Comparison of ENCODE assay signal across 1 cellular context in genomic region chr11:119067371-119068222, GRCh38.
TF ChIP-seq lines count a peak whose summit lies in the region.

Gene VPS11, plus strand, starts transcription at chr11:119067818. Its CDS starts 6 bp downstream, at chr11:119067824.

TF ChIP-seq in GM12878, 131 proteins besides CTCF, POLR2A, EP300 and RAD21 (continued from another document):
- TF ChIP-seq TARDBP (IDR thresholded peaks at IDR 0.05; ENCODE audit: borderline replicate concordance) (no peak), CBX3 (IDR thresholded peaks at IDR 0.05; ENCODE audit: borderline replicate concordance, low read depth) (no peak), IRF4 (IDR thresholded peaks at IDR 0.05; ENCODE audit: low read depth, low read length) (0 out of 2 replicates have a peak, but pooled peaks have one; percentile 8), MEF2A (IDR thresholded peaks at IDR 0.05; ENCODE audit: insufficient read depth, low read depth, low read length) (no peak), IRF5 (IDR thresholded peaks at IDR 0.05; ENCODE audit: borderline replicate concordance) (no peak), RFX5 (IDR thresholded peaks at IDR 0.05; ENCODE audit: low read depth, low read length) (no peak), RCOR1 (conservative IDR thresholded peaks at IDR 0.05; ENCODE audit: low read depth, low read length) (0 out of 2 replicates have a peak, but pooled peaks have one; percentile 62), WRNIP1 (IDR thresholded peaks at IDR 0.05; ENCODE audit: borderline replicate concordance, low read depth, low read length) (0 out of 2 replicates have a peak, but pooled peaks have one; percentile 44), TCF7 (IDR thresholded peaks at IDR 0.05; ENCODE audit: borderline replicate concordance) (no peak), NFXL1 (IDR thresholded peaks at IDR 0.05; ENCODE audit: borderline replicate concordance) (no peak), MAX (IDR thresholded peaks at IDR 0.05; ENCODE audit: low read depth, low read length) (peak; percentile 89), SPI1 (IDR thresholded peaks at IDR 0.05; ENCODE audit: borderline replicate concordance, insufficient read depth, low read depth, low read length) (no peak), YY1 (IDR thresholded peaks at IDR 0.05; ENCODE audit: low read depth, low read length) (peak; percentile 99), ATF3 (IDR thresholded peaks at IDR 0.05; ENCODE audit: borderline replicate concordance, extremely low read depth, low read depth, low read length) (peak; percentile 96), ATF2 (IDR thresholded peaks at IDR 0.05; ENCODE audit: low read length) (no peak), POU2F2 (IDR thresholded peaks at IDR 0.05; ENCODE audit: borderline replicate concordance, low read depth, low read length) (0 out of 3 replicates have a peak, but pooled peaks have one; percentile 82), SMC3 (IDR thresholded peaks at IDR 0.05; ENCODE audit: borderline replicate concordance, low read length) (0 out of 2 replicates have a peak, but pooled peaks have one; percentile 3), PAX5 (IDR thresholded peaks at IDR 0.05; ENCODE audit: borderline replicate concordance, low read depth, low read length) (no peak), USF2 (IDR thresholded peaks at IDR 0.05; ENCODE audit: borderline replicate concordance, low read depth, low read length) (peak; percentile 98), NBN (IDR thresholded peaks at IDR 0.05) (peak; percentile 79), ZNF687 (IDR thresholded peaks at IDR 0.05) (peak; percentile 52), POLR2AphosphoS2 (IDR thresholded peaks at IDR 0.05; ENCODE audit: low read depth, low read length) (peak; percentile 24; the same call in 1 of the 2 replicates), NR2F1 (conservative IDR thresholded peaks at IDR 0.05) (peak; percentile 55; the same call in 1 of the 2 replicates), SMAD5 (IDR thresholded peaks at IDR 0.05; ENCODE audit: low read depth) (0 out of 2 replicates have a peak, but pooled peaks have one; percentile 20), CHD2 (IDR thresholded peaks at IDR 0.05; ENCODE audit: borderline replicate concordance, low read depth, low read length) (no peak), GABPA (IDR thresholded peaks at IDR 0.05; ENCODE audit: low read depth) (peak; percentile 84), SMARCA5 (IDR thresholded peaks at IDR 0.05) (peak; percentile 56; the same call in 1 of the 2 replicates), NR2C1 (IDR thresholded peaks at IDR 0.05) (peak; percentile 78), JUNB (IDR thresholded peaks at IDR 0.05) (no peak), NR2C2 (IDR thresholded peaks at IDR 0.05; ENCODE audit: borderline replicate concordance, control insufficient read depth, insufficient read length, low read depth) (no peak), BCL3 (IDR thresholded peaks at IDR 0.05; ENCODE audit: borderline replicate concordance, insufficient read depth, low read depth, low read length, poor library complexity, severe bottlenecking) (peak; percentile 45), NFYA (IDR thresholded peaks at IDR 0.05; ENCODE audit: borderline replicate concordance, low read depth, low read length) (no peak), SRF (IDR thresholded peaks at IDR 0.05; ENCODE audit: low read depth in 2 of 2, low read length in 2 of 2) (0 out of 4 replicates have a peak, but pooled peaks of 1 of the 2 experiments have one; percentile 12), IKZF1 (conservative IDR thresholded peaks at IDR 0.05) (peak; percentile 73), ZBTB11 (CRISPR knock-in tag; IDR thresholded peaks at IDR 0.05) (no peak), E4F1 (IDR thresholded peaks at IDR 0.05; ENCODE audit: borderline replicate concordance, partially characterized antibody) (peak; percentile 26), RUNX3 (IDR thresholded peaks at IDR 0.05; ENCODE audit: low read length) (no peak), STAT3 (IDR thresholded peaks at IDR 0.05; ENCODE audit: low read depth, low read length) (no peak), CEBPB (IDR thresholded peaks at IDR 0.05; ENCODE audit: borderline replicate concordance in 1 of 2, low read depth in 2 of 2, low read length in 2 of 2) (no peak), ZBTB33 (IDR thresholded peaks at IDR 0.05) (no peak), TBL1XR1 (IDR thresholded peaks at IDR 0.05; ENCODE audit: low read depth, low read length) (peak; percentile 68), SREBF2 (IDR thresholded peaks at IDR 0.05; ENCODE audit: low read length) (no peak), ZNF207 (IDR thresholded peaks at IDR 0.05; ENCODE audit: borderline replicate concordance) (no peak), BACH1 (IDR thresholded peaks at IDR 0.05; ENCODE audit: borderline replicate concordance) (no peak)
